ENCODE assay signal across 29 cellular contexts in genomic region chr6:116373300-116373699, GRCh38. TPM values are rescaled to one million over a fixed set of nuclear protein-coding genes. Genes with fewer than 3 reads are reported as not detected.
DNase-seq lines count a peak whose midpoint lies in the region; ATAC-seq, FAIRE-seq and TF ChIP-seq lines count a peak whose summit lies in the region.
"Had no signal": no experiment of that assay in that cellular context is flagged by ENCODE, and none has a peak within 500 bp of the region (broad histone marks: within the 10 kb centered on the region; RNA-seq: fewer than 3 reads in every experiment).

No MANE protein-coding gene starts in this region.

- no TSS peak for BruUV-seq in GM12878 (replicated peaks; lab: Mats Ljungman, UMichigan)

- H3K9me3 ChIP-seq in GM23248 (ENCODE audit: low read depth) = no peaks in the 10 kb centered on the region
- H3K9me3 ChIP-seq in GM12878 (replicated peaks; ENCODE audit: control insufficient read depth, insufficient read depth, low read length) = no peaks in the 10 kb centered on the region
- H3K9me3 ChIP-seq in smooth muscle cell (replicated peaks; ENCODE audit: low read depth) = no peaks in the 10 kb centered on the region
- H3K9me3 ChIP-seq in right lobe of liver = no peaks in the 10 kb centered on the region
- H3K9me3 ChIP-seq: colonic mucosa, esophagus muscularis mucosa, gastroesophageal sphincter, left lung, SJCRH30 had no signal

- CTCF ChIA-PET in GM12878 (lab: Yijun Ruan, JAX) = interaction anchor here (0.6 to 2.3 kb wide), 6 partner anchors 16 to 86 kb away, joined by 3 to 8 read pairs (median 4); no protein-coding TSS in a partner anchor

- H3K4me1 ChIP-seq in GM23248 (ENCODE audit: insufficient read depth) (peaks cover 14% of the 10 kb centered on the region), GM12878 (ENCODE audit: control insufficient read depth, insufficient read depth, low read length) (peaks cover 23% of the 10 kb centered on the region), foreskin keratinocyte (peaks cover 56% of the 10 kb centered on the region), smooth muscle cell (ENCODE audit: low read depth) (peaks cover 26% of the 10 kb centered on the region), right lobe of liver (peaks cover 0 to 6% (median 0%) of the 10 kb centered on the region in 4 donors)
- H3K4me1 ChIP-seq: colonic mucosa, SJCRH30 had no signal

- WGBS in GM23248 (ENCODE audit: low coverage in 1 of 2, low lambda C conversion rate in 2 of 2, missing lambda C conversion rate in 2 of 2), 2 experiments = 87 to 88% methylated on average over 6 of the region's 6 CpGs
- WGBS in GM12878 (ENCODE audit: insufficient coverage, insufficient replicate concordance, low lambda C conversion rate, missing lambda C conversion rate) = 89% methylated on average over 6 of the region's 6 CpGs
- WGBS in smooth muscle cell (ENCODE audit: low lambda C conversion rate) = 90% methylated on average over 6 of the region's 6 CpGs
- 93% methylated on average over 6 of the region's 6 CpGs for WGBS in right lobe of liver (ENCODE audit: insufficient coverage, low coverage, low lambda C conversion rate, missing lambda C conversion rate)

- ATAC-seq in GM12878 (no peak), foreskin keratinocyte (no peak), right lobe of liver (no peak)
- no peak for ATAC-seq in stimulated activated naive B cell treated with anti-CD40 and anti-IgM and Interleukin-4, amounts not matched to agents 10 μg/mL and 1 μg/mL and 100 μg/mL, for 72 hours (replicated peaks)
- ATAC-seq: activated T-cell treated with anti-CD3 and anti-CD28 coated beads, Interleukin-2, amount 50 U/mL, for 4 hours; effector memory CD8-positive, alpha-beta T cell; gastroesophageal sphincter; left lung had no signal

- no peak for TF ChIP-seq EP300 in GM12878 (IDR thresholded peaks at IDR 0.05; ENCODE audit: borderline replicate concordance in 1 of 2, control insufficient read depth in 1 of 2, low read depth in 2 of 2, low read length in 2 of 2)

- H3K9ac ChIP-seq in GM23248 = no peak overlapping the region
- H3K9ac ChIP-seq in GM12878 (ENCODE audit: control insufficient read depth, insufficient read depth, low read length) = peak overlapping the region; percentile 40
- H3K9ac ChIP-seq in smooth muscle cell (ENCODE audit: low read depth) = no peak overlapping the region

- POLR2A ChIA-PET in GM12878 (lab: Charles Lee) = interaction anchor here (1.3 kb wide), 1 partner anchor 38 kb away, joined by 3 read pairs; no protein-coding TSS in a partner anchor

- no peak overlapping the region for H2AFZ ChIP-seq in GM23248
- H2AFZ ChIP-seq in GM12878 (ENCODE audit: control insufficient read depth, low read depth, low read length) = no peak overlapping the region
- no peak overlapping the region for H2AFZ ChIP-seq in smooth muscle cell (ENCODE audit: low read depth)

- H3K9me3 Mint-ChIP-seq in endothelial cell (ENCODE audit: unreplicated experiment) = no peaks in the 10 kb centered on the region
- no peaks in the 10 kb centered on the region for H3K9me3 Mint-ChIP-seq in stimulated activated naive B cell treated with anti-CD40 and anti-IgM and Interleukin-4, amounts not matched to agents 10 μg/mL and 1 μg/mL and 100 μg/mL, for 72 hours
- H3K9me3 Mint-ChIP-seq: activated CD4-positive, alpha-beta T cell treated with anti-CD3 and anti-CD28 coated beads, Interleukin-2, amount 10 ng/mL, durations not matched to agents 7 days and 5 days; activated T-cell treated with anti-CD3 and anti-CD28 coated beads, Interleukin-2, amount 50 U/mL, for 4 hours; effector memory CD8-positive, alpha-beta T cell; naive B cell had no signal

- SMC1A ChIA-PET in GM12878 (lab: Charles Lee; ENCODE audit: uncharacterized antibody, unreplicated experiment) = interaction anchor here (0.8 to 7.7 kb wide), 10 partner anchors 11 to 86 kb away, joined by 3 to 92 read pairs (median 4); no protein-coding TSS in a partner anchor

- H3K27me3 Mint-ChIP-seq in endothelial cell (ENCODE audit: unreplicated experiment) = peaks cover 5% of the 10 kb centered on the region
- no peaks in the 10 kb centered on the region for H3K27me3 Mint-ChIP-seq in stimulated activated naive B cell treated with anti-CD40 and anti-IgM and Interleukin-4, amounts not matched to agents 10 μg/mL and 1 μg/mL and 100 μg/mL, for 72 hours
- H3K27me3 Mint-ChIP-seq: naive B cell had no signal

- no peak for TF ChIP-seq POLR2A in GM12878 (IDR thresholded peaks at IDR 0.05; ENCODE audit: low read depth, low read length)
- no peak for TF ChIP-seq POLR2A in right lobe of liver (IDR thresholded peaks at IDR 0.05)

- 0 out of 2 replicates have a peak overlapping the region, but pooled peaks have one; percentile 82 for H3K4me3 ChIP-seq in GM23248
- peak overlapping the region; percentile 92; the same call in 1 of the 2 replicates for H3K4me3 ChIP-seq in GM12878
- H3K4me3 ChIP-seq in smooth muscle cell = no peak overlapping the region
- no peak overlapping the region for H3K4me3 ChIP-seq in right lobe of liver
- H3K4me3 ChIP-seq: colonic mucosa, esophagus muscularis mucosa, SJCRH30, skin epidermis had no signal

- H3K27ac Mint-ChIP-seq in endothelial cell (ENCODE audit: unreplicated experiment) = no peak overlapping the region
- no peak overlapping the region for H3K27ac Mint-ChIP-seq in stimulated activated naive B cell treated with anti-CD40 and anti-IgM and Interleukin-4, amounts not matched to agents 10 μg/mL and 1 μg/mL and 100 μg/mL, for 72 hours
- H3K27ac Mint-ChIP-seq: activated CD4-positive, alpha-beta T cell treated with anti-CD3 and anti-CD28 coated beads, Interleukin-2, amount 10 ng/mL, durations not matched to agents 7 days and 5 days; effector memory CD8-positive, alpha-beta T cell had no signal

- RAD21 ChIA-PET in GM12878 (lab: Charles Lee; ENCODE audit: unreplicated experiment) = interaction anchor here (2.0 kb wide), 1 partner anchor 31 kb away, joined by 5 read pairs; no protein-coding TSS in a partner anchor

- peaks cover 9% of the 10 kb centered on the region for H3K4me1 Mint-ChIP-seq in endothelial cell (ENCODE audit: unreplicated experiment)
- H3K4me1 Mint-ChIP-seq in stimulated activated naive B cell treated with anti-CD40 and anti-IgM and Interleukin-4, amounts not matched to agents 10 μg/mL and 1 μg/mL and 100 μg/mL, for 72 hours = peaks cover 10 to 26% of the 10 kb centered on the region in 2 donors

- H4K20me1 ChIP-seq in GM23248 (ENCODE audit: insufficient read depth) (peaks cover 3% of the 10 kb centered on the region; the same call in 1 of the 2 replicates), GM12878 (ENCODE audit: control insufficient read depth, insufficient read depth) (no peaks in the 10 kb centered on the region; the same call in 1 of the 2 replicates), smooth muscle cell (ENCODE audit: low read depth) (peaks cover 61% of the 10 kb centered on the region)

- TF ChIP-seq RAD21 in GM12878 (IDR thresholded peaks at IDR 0.05; ENCODE audit: insufficient read depth, low read depth, low read length) = no peak

- no peaks in the 10 kb centered on the region for H3K36me3 Mint-ChIP-seq in endothelial cell (ENCODE audit: low read depth, unreplicated experiment)
- H3K36me3 Mint-ChIP-seq in stimulated activated naive B cell treated with anti-CD40 and anti-IgM and Interleukin-4, amounts not matched to agents 10 μg/mL and 1 μg/mL and 100 μg/mL, for 72 hours = peaks cover 0 to 7% of the 10 kb centered on the region in 2 donors
- H3K36me3 Mint-ChIP-seq: naive B cell had no signal

- H3K4me2 ChIP-seq in GM23248 (ENCODE audit: unreplicated experiment) = peak overlapping the region; percentile 99
- H3K4me2 ChIP-seq in GM12878 (ENCODE audit: control insufficient read depth, insufficient read depth) = peak overlapping the region; percentile 87
- peak overlapping the region; percentile 96 for H3K4me2 ChIP-seq in smooth muscle cell

- TF ChIP-seq CTCF in GM12878 (IDR thresholded peaks at IDR 0.05 in 2 of 3, conservative IDR thresholded peaks at IDR 0.05 in 1 of 3; ENCODE audit: control insufficient read depth in 2 of 3, extremely low read depth in 1 of 3, insufficient read depth in 1 of 3, low read depth in 3 of 3, low read length in 3 of 3) = no peak
- TF ChIP-seq CTCF in foreskin keratinocyte (conservative IDR thresholded peaks at IDR 0.05) = no peak
- no peak for TF ChIP-seq CTCF in smooth muscle cell (IDR thresholded peaks at IDR 0.05; ENCODE audit: borderline replicate concordance, insufficient read depth, poor library complexity, severe bottlenecking)
- no peak for TF ChIP-seq CTCF in endothelial cell (IDR thresholded peaks at IDR 0.05; ENCODE audit: unreplicated experiment)
- TF ChIP-seq CTCF in right lobe of liver (IDR thresholded peaks at IDR 0.05) = no peak

- no peak for FAIRE-seq in GM12878 (lab: Jason Lieb, UNC)
- FAIRE-seq: D721Med, GM12892, RCC 7860 had no signal

- H3K27me3 ChIP-seq in GM23248 (replicated peaks; ENCODE audit: insufficient read depth) (no peaks in the 10 kb centered on the region), GM12878 (replicated peaks in 1 of 2; ENCODE audit: control insufficient read depth in 2 of 2, insufficient read depth in 2 of 2, low read length in 1 of 2) (no peaks in the 10 kb centered on the region), foreskin keratinocyte (no peaks in the 10 kb centered on the region), smooth muscle cell (ENCODE audit: low read depth) (no peaks in the 10 kb centered on the region), right lobe of liver (no peaks in the 10 kb centered on the region)
- H3K27me3 ChIP-seq: brain microvascular endothelial cell, esophagus muscularis mucosa, gastroesophageal sphincter, SJCRH30 had no signal

- no peaks in the 10 kb centered on the region for H3K9me2 ChIP-seq in GM23248 (ENCODE audit: insufficient read depth)

- DNase-seq in GM23248 = peak; percentile 45
- DNase-seq in GM12878 (ENCODE audit: low read depth, low spot score) = no peak
- DNase-seq in foreskin keratinocyte = no peak
- DNase-seq in smooth muscle cell (lab: John Stamatoyannopoulos, UW; ENCODE audit: unreplicated experiment) = no peak
- DNase-seq in endothelial cell (ENCODE audit: low spot score) = no peak
- no peak for DNase-seq in right lobe of liver
- DNase-seq in stimulated activated naive B cell treated with anti-CD40 and anti-IgM and Interleukin-4, amounts not matched to agents 10 μg/mL and 1 μg/mL and 100 μg/mL, for 72 hours = no peak
- DNase-seq in HUDEP-2 (lab: John Stamatoyannopoulos, UW; ENCODE audit: unreplicated experiment in 76 of 76) = no peak
- DNase-seq: activated CD4-positive, alpha-beta T cell treated with anti-CD3 and anti-CD28 coated beads, Interleukin-2, amount 10 ng/mL, durations not matched to agents 7 days and 5 days; activated naive CD4-positive, alpha-beta T cell; activated T-cell treated with anti-CD3 and anti-CD28 coated beads, Interleukin-2, amount 50 U/mL, for 4 hours; brain microvascular endothelial cell; colonic mucosa; effector memory CD8-positive, alpha-beta T cell; GOT3; hippocampal formation; left lung; naive B cell; NCI-H1092 treated with DMSO at 0.1 percent for 48 hours; NCI-H187 treated with DMSO at 0.1 percent for 48 hours; NCI-H526; SJCRH30; T1000 had no signal

- in situ Hi-C loops in GM23248 (cut with MboI) (no loop called here), GM12878 (cut with MboI) (no loop called here)

- peaks cover 82% of the 10 kb centered on the region for H3K79me2 ChIP-seq in GM23248 (ENCODE audit: insufficient read depth)
- peaks cover 83% of the 10 kb centered on the region for H3K79me2 ChIP-seq in GM12878 (ENCODE audit: control insufficient read depth, insufficient read depth, low read length)
- peaks cover 66% of the 10 kb centered on the region for H3K79me2 ChIP-seq in smooth muscle cell (ENCODE audit: low read depth)

- H3F3A ChIP-seq in GM23248 (ENCODE audit: insufficient read depth) (peaks cover 5% of the 10 kb centered on the region), smooth muscle cell (ENCODE audit: low read depth) (no peaks in the 10 kb centered on the region)

- intact Hi-C loops in GM12878 (cut with micrococcal nuclease; ENCODE audit: unreplicated experiment) = loop anchor here (5.0 to 10.0 kb wide), 2 partner anchors 86 to 292 kb away; partner anchors contain the start of gene ZUP1
- intact Hi-C loops in right lobe of liver (cut with DNase I) = no loop called here

- H3K4me3 Mint-ChIP-seq in endothelial cell (ENCODE audit: unreplicated experiment) = no peak overlapping the region
- H3K4me3 Mint-ChIP-seq in stimulated activated naive B cell treated with anti-CD40 and anti-IgM and Interleukin-4, amounts not matched to agents 10 μg/mL and 1 μg/mL and 100 μg/mL, for 72 hours = no peak overlapping the region
- H3K4me3 Mint-ChIP-seq: activated CD4-positive, alpha-beta T cell treated with anti-CD3 and anti-CD28 coated beads, Interleukin-2, amount 10 ng/mL, durations not matched to agents 7 days and 5 days; activated T-cell treated with anti-CD3 and anti-CD28 coated beads, Interleukin-2, amount 50 U/mL, for 4 hours; effector memory CD8-positive, alpha-beta T cell had no signal

- 0 out of 2 replicates have a peak, but pooled peaks cover 3% of the 10 kb centered on the region for H3K36me3 ChIP-seq in GM23248 (ENCODE audit: low read depth)
- no peaks in the 10 kb centered on the region; a peak in 1 of 4 replicates for H3K36me3 ChIP-seq in GM12878 (ENCODE audit: control insufficient read depth in 2 of 2, insufficient read depth in 2 of 2, low read length in 1 of 2)
- no peaks in the 10 kb centered on the region for H3K36me3 ChIP-seq in smooth muscle cell (ENCODE audit: low read depth)
- H3K36me3 ChIP-seq in right lobe of liver = no peaks in the 10 kb centered on the region
- H3K36me3 ChIP-seq: brain microvascular endothelial cell, colonic mucosa, esophagus muscularis mucosa, gastroesophageal sphincter, left lung, SJCRH30 had no signal

- no peak overlapping the region for H3K27ac ChIP-seq in GM23248
- H3K27ac ChIP-seq in GM12878 (ENCODE audit: control insufficient read depth, insufficient read depth) = peak overlapping the region; percentile 10; the same call in 1 of the 2 replicates
- H3K27ac ChIP-seq in foreskin keratinocyte = peak overlapping the region; percentile 95
- peak overlapping the region; percentile 93 for H3K27ac ChIP-seq in smooth muscle cell (ENCODE audit: low read depth)
- no peak overlapping the region for H3K27ac ChIP-seq in right lobe of liver
- H3K27ac ChIP-seq: brain microvascular endothelial cell, colonic mucosa, esophagus muscularis mucosa, gastroesophageal sphincter, left lung, SJCRH30 had no signal

RNA-seq across cellular contexts. Expression of gene DSE, which starts 2.6 kb away (rescaled TPM):
- total RNA-seq in GM23248 (2014; rRNA removed; shearing (Covaris generic)) = 76.9 and 83.9 TPM in 2 replicates
- polyA plus RNA-seq in GM23248 (2016; fragmentation: Nextera tagmentation; extraction: Ambion mirVana) (42.7 and 44.6 TPM in 2 replicates), GM12878 (2011; rRNA removed) (12.2 and 12.6 TPM in 2 replicates), GM12878 (2014; fragmentation: Illumina TruSeq; extraction: Trizol) (51.8 and 58.9 TPM in 2 replicates), GM12878 (2014; fragmentation: Nextera tagmentation; extraction: Ambion mirVana) (10 to 100 TPM; 17.1 to 24.2 TPM), GM12878 (2014; rRNA removed) (35.9 and 38.6 TPM in 2 replicates), GM12878 (2016; fragmentation: Nextera tagmentation; extraction: Ambion mirVana) (10 to 100 TPM; 43.0 TPM), foreskin keratinocyte (17.4 and 24.9 TPM in 2 replicates), smooth muscle cell (35.0 and 38.6 TPM in 2 replicates)
- total RNA-seq in GM12878 (2013; cell fraction: nucleolus; rRNA removed) = 131 and 135 TPM in 2 replicates
- total RNA-seq in GM12878 (2014; rRNA removed) (65.3 and 77.4 TPM in 2 replicates), GM12878 (2014; rRNA removed; fragmentation: Illumina TruSeq; extraction: Trizol) (62.3 and 63.9 TPM in 2 replicates), GM12878 (2021) (75.1 and 76.4 TPM in 2 replicates), foreskin keratinocyte (94.6 and 99.1 TPM in 2 replicates), smooth muscle cell (76.2 and 93.1 TPM in 2 replicates), endothelial cell (ENCODE audit: unreplicated experiment) (26.5 TPM), right lobe of liver (10 to 100 TPM in 4 of 6 experiments, 1 to 10 TPM in 2; 8.2 to 17.4 (median 12.2) TPM)
- polyA plus RNA-seq in GM12878 (2011; ENCODE audit: low read depth) = 20.3 TPM
- polyA plus RNA-seq in GM12878 (2011; cell fraction: cytosol; rRNA removed) = 6.7 and 9.5 TPM in 2 replicates
- polyA plus RNA-seq in GM12878 (2011; cell fraction: nucleus; rRNA removed) = 14.6 and 17.6 TPM in 2 replicates
- 22.5 and 29.0 TPM in 2 replicates for polyA plus RNA-seq in GM12878 (2012)
- 23.2 and 26.4 TPM in 2 replicates for polyA minus RNA-seq in GM12878 (2011; rRNA and poly(A)+ RNA removed)
- 3.8 and 3.9 TPM in 2 replicates for polyA minus RNA-seq in GM12878 (2011; cell fraction: cytosol; rRNA and poly(A)+ RNA removed)
- 17.5 and 26.1 TPM in 2 replicates for polyA minus RNA-seq in GM12878 (2011; cell fraction: nucleus; rRNA and poly(A)+ RNA removed)

Comparison
In these comparisons a context has a peak if more than half of its experiments do, and no peak if none do; other contexts are left out.
1. H3K27ac ChIP-seq: peak in GM12878 (single experiment), foreskin keratinocyte (single experiment) and smooth muscle cell (single experiment); none in GM23248 (single experiment) and right lobe of liver (0 of 3).
2. H3K4me3 ChIP-seq: peak in GM23248 (single experiment) and GM12878 (single experiment); none in smooth muscle cell (single experiment) and right lobe of liver (0 of 3).
3. Peak in every context shown above with its lines, with median percentiles within 50 percentile points of each other: H3K4me2 ChIP-seq.